ENCODE assay signal across 9 cellular contexts in genomic region chr22:29581799-29582198, GRCh38. TPM values are rescaled to one million over a fixed set of nuclear protein-coding genes. Genes with fewer than 3 reads are reported as not detected.
DNase-seq lines count a peak whose midpoint lies in the region; ATAC-seq and TF ChIP-seq lines count a peak whose summit lies in the region.
"Had no signal": no experiment of that assay in that cellular context is flagged by ENCODE, and none has a peak within 500 bp of the region (broad histone marks: within the 10 kb centered on the region; RNA-seq: fewer than 3 reads in every experiment).

No MANE protein-coding gene starts in this region.

- peak; percentile 69 to 78 for DNase-seq in Caco-2
- DNase-seq in naive B cell, result no peak
- no peak for DNase-seq in head of caudate nucleus
- no peak for DNase-seq in GM10266 (ENCODE audit: extremely low spot score)
- no peak for DNase-seq in gastrocnemius medialis
- DNase-seq: activated CD4-positive, alpha-beta T cell treated with anti-CD3 and anti-CD28 coated beads, Interleukin-2, amount 50 U/mL, for 4 hours had no signal

- H3K9me3 Mint-ChIP-seq in Caco-2 (ENCODE audit: unreplicated experiment) (no peaks in the 10 kb centered on the region), naive B cell (no peaks in the 10 kb centered on the region)
- no peaks in the 10 kb centered on the region for H3K9me3 Mint-ChIP-seq in activated T-helper 17 cell treated with anti-CD3 and anti-CD28 coated beads, Interleukin-2, amount 50 U/mL, for 72 hours

- H3K36me3 Mint-ChIP-seq in Caco-2 (ENCODE audit: insufficient read depth, unreplicated experiment) (peaks cover 30% of the 10 kb centered on the region), naive B cell (no peaks in the 10 kb centered on the region)
- H3K36me3 Mint-ChIP-seq in activated T-helper 17 cell treated with anti-CD3 and anti-CD28 coated beads, Interleukin-2, amount 50 U/mL, for 72 hours (ENCODE audit: low read depth), result no peaks in the 10 kb centered on the region

- ATAC-seq in activated T-helper 17 cell treated with anti-CD3 and anti-CD28 coated beads, Interleukin-2, amount 50 U/mL, for 72 hours (replicated peaks), result no peak
- ATAC-seq in naive B cell (ENCODE audit: low read depth in 2 of 2) (no peak), HG03571 (IDR thresholded peaks at IDR 0.05; ENCODE audit: unreplicated experiment) (no peak), gastrocnemius medialis (no peak)

- H2AFZ ChIP-seq in KMS-11 (ENCODE audit: low read depth), result peak overlapping the region; percentile 81

- TF ChIP-seq POLR2A in gastrocnemius medialis (IDR thresholded peaks at IDR 0.05), result no peak

- H3K27ac Mint-ChIP-seq in Caco-2 (ENCODE audit: unreplicated experiment), result peak overlapping the region; percentile 97
- H3K27ac Mint-ChIP-seq in activated T-helper 17 cell treated with anti-CD3 and anti-CD28 coated beads, Interleukin-2, amount 50 U/mL, for 72 hours, result peak overlapping the region; percentile 83
- H3K27ac Mint-ChIP-seq in naive B cell, result peak overlapping the region in 4 of 6 donors; percentile 63 to 94 (median 89)

- H3K9me3 ChIP-seq in Caco-2, result no peaks in the 10 kb centered on the region
- no peaks in the 10 kb centered on the region for H3K9me3 ChIP-seq in gastrocnemius medialis

- H3K27ac ChIP-seq in KMS-11 (no peak overlapping the region), gastrocnemius medialis (no peak overlapping the region)

- no peaks in the 10 kb centered on the region for H4K20me1 ChIP-seq in KMS-11 (ENCODE audit: insufficient read depth)

- H3K4me1 Mint-ChIP-seq in Caco-2 (ENCODE audit: low read depth, unreplicated experiment), result peaks cover 17% of the 10 kb centered on the region
- peaks cover 6% of the 10 kb centered on the region for H3K4me1 Mint-ChIP-seq in activated T-helper 17 cell treated with anti-CD3 and anti-CD28 coated beads, Interleukin-2, amount 50 U/mL, for 72 hours
- H3K4me1 Mint-ChIP-seq in naive B cell, result peaks cover 19 to 30% (median 26%) of the 10 kb centered on the region in 3 donors

- intact Hi-C loops in Caco-2 (cut with micrococcal nuclease; ENCODE audit: unreplicated experiment), result no loop called here
- intact Hi-C loops in head of caudate nucleus (cut with DNase I), result no loop called here
- intact Hi-C loops in gastrocnemius medialis (cut with DNase I; ENCODE audit: low total_unique reads), result no loop called here

- H3K27me3 ChIP-seq in Caco-2 (replicated peaks; ENCODE audit: control insufficient read depth, insufficient read depth, low read length) (no peaks in the 10 kb centered on the region), KMS-11 (ENCODE audit: insufficient read depth, low read depth) (no peaks in the 10 kb centered on the region), gastrocnemius medialis (peaks cover 0 to 11% (median 6%) of the 10 kb centered on the region in 3 donors)

- TF ChIP-seq CTCF in Caco-2 (IDR thresholded peaks at IDR 0.05; ENCODE audit: insufficient read depth in 1 of 2, low read depth in 1 of 2, low read length in 1 of 2, severe bottlenecking in 1 of 2, unreplicated experiment in 1 of 2) (no peak), KMS-11 (conservative IDR thresholded peaks at IDR 0.05; ENCODE audit: low read depth, low read length) (no peak), GM10266 (IDR thresholded peaks at IDR 0.05; ENCODE audit: control insufficient read depth, insufficient read depth, low read depth, missing control alignments) (no peak), gastrocnemius medialis (IDR thresholded peaks at IDR 0.05 in 4 of 5, conservative IDR thresholded peaks at IDR 0.05 in 1 of 5) (no peak)

- peaks cover 25% of the 10 kb centered on the region for H3K4me1 ChIP-seq in Caco-2
- H3K4me1 ChIP-seq in KMS-11 (ENCODE audit: low read depth, poor library complexity, severe bottlenecking), result peaks cover 10% of the 10 kb centered on the region
- no peaks in the 10 kb centered on the region for H3K4me1 ChIP-seq in gastrocnemius medialis

- POLR2A ChIA-PET in Caco-2 (lab: Charles Lee), result no interaction called here

- peak overlapping the region; percentile 98; the same call in 1 of the 2 replicates for H3K4me2 ChIP-seq in KMS-11

- H3K36me3 ChIP-seq in Caco-2 (ENCODE audit: control insufficient read depth, insufficient read depth, low read length) (peaks cover 5% of the 10 kb centered on the region), KMS-11 (ENCODE audit: insufficient read depth) (no peaks in the 10 kb centered on the region), gastrocnemius medialis (no peaks in the 10 kb centered on the region)

- H3K9ac ChIP-seq in KMS-11, result no peak overlapping the region

- no peaks in the 10 kb centered on the region for H3K27me3 Mint-ChIP-seq in Caco-2 (ENCODE audit: insufficient read depth, unreplicated experiment)
- H3K27me3 Mint-ChIP-seq in activated T-helper 17 cell treated with anti-CD3 and anti-CD28 coated beads, Interleukin-2, amount 50 U/mL, for 72 hours, result no peaks in the 10 kb centered on the region
- no peaks in the 10 kb centered on the region for H3K27me3 Mint-ChIP-seq in naive B cell

- in situ Hi-C loops in gastrocnemius medialis (cut with MboI; ENCODE audit: low sequenced_read_pairs in 4 of 4), result no loop called here

- H3K4me3 Mint-ChIP-seq in Caco-2 (ENCODE audit: unreplicated experiment), result peak overlapping the region; percentile 100
- H3K4me3 Mint-ChIP-seq in activated T-helper 17 cell treated with anti-CD3 and anti-CD28 coated beads, Interleukin-2, amount 50 U/mL, for 72 hours, result peak overlapping the region; percentile 84
- H3K4me3 Mint-ChIP-seq in naive B cell, result peak overlapping the region; percentile 93 to 97 (median 96)

- H3K4me3 ChIP-seq in Caco-2 (ENCODE audit: low read depth, low read length), result peak overlapping the region; percentile 50
- H3K4me3 ChIP-seq in KMS-11 (IDR thresholded peaks at IDR 0.05; ENCODE audit: insufficient read depth, low read depth, low read length), result no peak overlapping the region
- H3K4me3 ChIP-seq in gastrocnemius medialis, result no peak overlapping the region

- 0 out of 2 replicates have a peak, but pooled peaks cover 8% of the 10 kb centered on the region for H3K79me2 ChIP-seq in KMS-11 (ENCODE audit: insufficient read depth, low read depth)

- no TSS peak for BruUV-seq in Caco-2 (replicated peaks; lab: Mats Ljungman, UMichigan)

- CTCF ChIA-PET in Caco-2 (lab: Charles Lee), result interaction anchor here (0.6 kb wide), 1 partner anchor 45 kb away, joined by 3 read pairs; no protein-coding TSS in a partner anchor

RNA-seq across cellular contexts. Expression of gene NIPSNAP1, which starts 0.9 kb away (rescaled TPM):
- total RNA-seq in Caco-2 (2022), result 81.8 and 102 TPM in 2 replicates
- total RNA-seq in activated T-helper 17 cell treated with anti-CD3 and anti-CD28 coated beads, Interleukin-2, amount 50 U/mL, for 72 hours, result 10 to 100 TPM; 33.0 to 44.1 TPM
- 10 to 100 TPM; 38.2 to 66.8 (median 46.6) TPM for polyA plus RNA-seq in naive B cell (ENCODE audit: low read depth in 6 of 6)
- total RNA-seq in gastrocnemius medialis, result 1 to 10 TPM; 1.5 to 5.0 (median 2.0) TPM

RNA-seq across cellular contexts. Expression of gene NF2, which starts 21.6 kb away (rescaled TPM):
- total RNA-seq in Caco-2 (2022) (53.2 and 56.5 TPM in 2 replicates), gastrocnemius medialis (10 to 100 TPM; 34.7 to 66.3 (median 48.2) TPM)
- 10 to 100 TPM; 28.5 to 59.9 TPM for total RNA-seq in activated T-helper 17 cell treated with anti-CD3 and anti-CD28 coated beads, Interleukin-2, amount 50 U/mL, for 72 hours
- 10 to 100 TPM in 5 of 6 donors, 1 to 10 TPM in 1; 6.5 to 23.7 (median 20.0) TPM for polyA plus RNA-seq in naive B cell (ENCODE audit: low read depth in 6 of 6)

RNA-seq across cellular contexts. Expression of gene THOC5, which starts 28.2 kb away (rescaled TPM):
- total RNA-seq in Caco-2 (2022), result 61.1 and 74.6 TPM in 2 replicates
- 10 to 100 TPM; 51.4 to 65.9 TPM for total RNA-seq in activated T-helper 17 cell treated with anti-CD3 and anti-CD28 coated beads, Interleukin-2, amount 50 U/mL, for 72 hours
- 10 to 100 TPM; 18.8 to 30.1 (median 22.7) TPM for polyA plus RNA-seq in naive B cell (ENCODE audit: low read depth in 6 of 6)
- 10 to 100 TPM; 38.4 to 71.4 (median 56.3) TPM for total RNA-seq in gastrocnemius medialis

Comparison
In these comparisons a context has a peak if more than half of its experiments do, and no peak if none do; other contexts are left out.
1. DNase-seq: peak in Caco-2 (2 of 2); none in naive B cell (single experiment), head of caudate nucleus (0 of 42), GM10266 (single experiment) and gastrocnemius medialis (0 of 2).
2. RNA of gene NIPSNAP1, which starts 0.9 kb away (total RNA-seq): 81.8 to 102 TPM in Caco-2 and 33.0 to 44.1 TPM in activated T-helper 17 cell treated with anti-CD3 and anti-CD28 coated beads, Interleukin-2, amount 50 U/mL, for 72 hours; 1.5 to 5.0 TPM in gastrocnemius medialis; every median in the first group is over 4 times any median in the second.
3. Peak in every context shown above with its lines, with median percentiles within 50 percentile points of each other: H3K27ac Mint-ChIP-seq and H3K4me3 Mint-ChIP-seq.